8 cellular contexts compared by ENCODE assay signal in the genomic region with DNA sequence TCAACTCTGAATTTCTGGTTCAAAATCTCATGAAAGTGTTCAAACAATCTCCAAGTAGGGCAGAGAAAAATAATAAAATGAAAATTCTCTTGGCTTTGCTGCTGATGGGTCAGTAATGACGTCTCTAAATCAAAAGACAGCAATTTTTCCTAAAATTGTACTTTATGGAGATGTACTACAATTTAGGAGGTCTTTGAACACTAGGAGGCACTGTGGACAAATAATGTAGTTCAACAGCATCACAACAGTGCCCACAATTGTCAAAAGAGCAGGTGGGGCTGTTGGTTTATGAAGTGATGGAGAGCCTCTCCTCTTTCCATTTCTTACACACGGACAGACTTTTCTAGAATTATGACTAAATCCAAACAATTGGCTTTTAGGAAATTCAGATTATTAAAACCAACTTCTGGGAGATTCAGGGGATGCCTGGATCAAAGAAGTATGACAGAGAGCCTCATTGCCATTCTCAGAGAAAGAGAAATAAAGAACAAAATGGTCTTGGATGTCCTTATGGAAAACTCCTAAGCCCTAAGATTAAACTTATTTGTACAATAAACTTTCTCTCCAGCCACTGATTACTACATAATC. TPM values are rescaled to one million over a fixed set of nuclear protein-coding genes. Genes with fewer than 3 reads are reported as not detected.
DNase-seq lines count a peak whose midpoint lies in the region; ATAC-seq lines count a peak whose summit lies in the region.

No MANE protein-coding gene starts in this region.

- no peak overlapping the region for H3K4me3 ChIP-seq in aorta (ENCODE audit: low read length in 2 of 2)

- intact Hi-C loops in aorta (cut with DNase I) = loop anchor here (5.0 to 10.0 kb wide), 3 partner anchors 41 to 214 kb away; partner anchors contain the start of genes BECN1 (in 1 of the 2) and RAMP2 (in 1 of the 2)

- peak in 1 of 2 donors; percentile 28 for DNase-seq in stimulated activated naive CD8-positive, alpha-beta T cell treated with anti-CD3 and anti-CD28 coated beads, Interleukin-15, amount 100 ng/mL, for 72 hours
- no peak for DNase-seq in stimulated activated naive CD8-positive, alpha-beta T cell treated with anti-CD3 and anti-CD28 coated beads, Interleukin-15, Interleukin-2, amounts not matched to agents 100 U/mL and 50 U/mL, for 24 hours
- peak; percentile 73 for DNase-seq in NCI-H1092 (lab: John Stamatoyannopoulos, UW)
- DNase-seq in SHP77 treated with DMSO at 0.1 percent for 48 hours (lab: John Stamatoyannopoulos, UW) = peak; percentile 60
- DNase-seq in dermis microvascular lymphatic vessel endothelial cell (ENCODE audit: low read depth in 2 of 2) = peak; percentile 83 to 84
- DNase-seq in lung microvascular endothelial cell (ENCODE audit: low read depth in 2 of 2) = peak; percentile 83 to 90
- DNase-seq in aorta = no peak

- no peak overlapping the region for H3K4me3 Mint-ChIP-seq in stimulated activated naive CD8-positive, alpha-beta T cell treated with anti-CD3 and anti-CD28 coated beads, Interleukin-15, amount 100 ng/mL, for 72 hours

- H3K27me3 ChIP-seq in aorta (ENCODE audit: control insufficient read depth in 1 of 2, insufficient read depth in 2 of 2, low read length in 1 of 2) = no peaks in the 10 kb centered on the region

- peak; percentile 83 for ATAC-seq in stimulated activated naive CD8-positive, alpha-beta T cell treated with anti-CD3 and anti-CD28 coated beads, Interleukin-15, amount 100 ng/mL, for 72 hours
- ATAC-seq in stimulated activated naive CD8-positive, alpha-beta T cell treated with anti-CD3 and anti-CD28 coated beads, Interleukin-15, Interleukin-2, amounts not matched to agents 100 U/mL and 50 U/mL, for 24 hours = no peak
- ATAC-seq in aorta (ENCODE audit: low FRiP score) = peak; percentile 85
- no peak for ATAC-seq in HG02973 (IDR thresholded peaks at IDR 0.05; ENCODE audit: unreplicated experiment)

- WGBS in aorta, 2 donors = 3 to 4% methylated on average over 2 of the region's 2 CpGs

- no peaks in the 10 kb centered on the region for H3K27me3 Mint-ChIP-seq in stimulated activated naive CD8-positive, alpha-beta T cell treated with anti-CD3 and anti-CD28 coated beads, Interleukin-15, amount 100 ng/mL, for 72 hours

- H3K27ac ChIP-seq in aorta (ENCODE audit: low read depth in 1 of 2, low read length in 2 of 2) = no peak overlapping the region

- no peak overlapping the region for H3K27ac Mint-ChIP-seq in stimulated activated naive CD8-positive, alpha-beta T cell treated with anti-CD3 and anti-CD28 coated beads, Interleukin-15, amount 100 ng/mL, for 72 hours

- H3K36me3 ChIP-seq in aorta (ENCODE audit: control insufficient read depth in 1 of 2, insufficient read depth in 2 of 2, low read length in 1 of 2) = peaks cover 14 to 20% of the 10 kb centered on the region in 2 donors

- no peaks in the 10 kb centered on the region for H3K4me1 Mint-ChIP-seq in stimulated activated naive CD8-positive, alpha-beta T cell treated with anti-CD3 and anti-CD28 coated beads, Interleukin-15, amount 100 ng/mL, for 72 hours

- peaks cover 1% of the 10 kb centered on the region for H3K9me3 ChIP-seq in aorta (ENCODE audit: control insufficient read depth, low read length)

- no peaks in the 10 kb centered on the region for H3K4me1 ChIP-seq in aorta (ENCODE audit: control insufficient read depth in 1 of 2, insufficient read depth in 2 of 2, low read length in 2 of 2)

- no peaks in the 10 kb centered on the region for H3K9me3 Mint-ChIP-seq in stimulated activated naive CD8-positive, alpha-beta T cell treated with anti-CD3 and anti-CD28 coated beads, Interleukin-15, amount 100 ng/mL, for 72 hours

RNA-seq across cellular contexts. Expression of gene EZH1, which starts 23.8 kb away (rescaled TPM):
- total RNA-seq in dermis microvascular lymphatic vessel endothelial cell (9.8 and 11.3 TPM in 2 replicates), lung microvascular endothelial cell (6.3 and 13.5 TPM in 2 replicates), aorta (10 to 100 TPM; 62.5 to 72.4 TPM)
- polyA plus RNA-seq in aorta = 10 to 100 TPM; 22.4 to 41.7 TPM

RNA-seq across cellular contexts. Expression of gene CNTNAP1, which starts 38.8 kb away (rescaled TPM):
- total RNA-seq in dermis microvascular lymphatic vessel endothelial cell (11.5 and 13.6 TPM in 2 replicates), lung microvascular endothelial cell (6.7 and 15.3 TPM in 2 replicates), aorta (10 to 100 TPM in 1 of 2 donors, 1 to 10 TPM in 1; 7.6 to 25.8 TPM)
- 10 to 100 TPM in 1 of 2 donors, 1 to 10 TPM in 1; 1.0 to 11.5 TPM for polyA plus RNA-seq in aorta

RNA-seq across cellular contexts. Expression of gene CCR10, which starts 39.4 kb away (rescaled TPM):
- total RNA-seq in dermis microvascular lymphatic vessel endothelial cell = 3.4 and 3.7 TPM in 2 replicates
- 2.0 and 3.5 TPM in 2 replicates for total RNA-seq in lung microvascular endothelial cell
- 1 to 10 TPM; 2.5 to 3.4 TPM for total RNA-seq in aorta
- 1 to 10 TPM in 1 of 2 donors, under 1 TPM in 1; 0.50 to 3.7 TPM for polyA plus RNA-seq in aorta

RNA-seq across cellular contexts. Expression of gene RAMP2, which starts 39.9 kb away (rescaled TPM):
- total RNA-seq in dermis microvascular lymphatic vessel endothelial cell = 6.0 and 25.9 TPM in 2 replicates
- 12.9 and 36.3 TPM in 2 replicates for total RNA-seq in lung microvascular endothelial cell
- 10 to 100 TPM; 27.1 to 77.7 TPM for total RNA-seq in aorta
- polyA plus RNA-seq in aorta = 10 to 100 TPM in 1 of 2 donors, 1 to 10 TPM in 1; 8.1 to 14.5 TPM

RNA-seq across cellular contexts. Expression of gene PLEKHH3, which starts 44.3 kb away (rescaled TPM):
- 12.5 and 16.6 TPM in 2 replicates for total RNA-seq in dermis microvascular lymphatic vessel endothelial cell
- total RNA-seq in lung microvascular endothelial cell = 10.2 and 11.9 TPM in 2 replicates
- total RNA-seq in aorta = 10 to 100 TPM; 27.0 to 47.5 TPM
- polyA plus RNA-seq in aorta = 10 to 100 TPM; 10.0 to 59.3 TPM

Comparison
In these comparisons a context has a peak if more than half of its experiments do, and no peak if none do; other contexts are left out.
1. ATAC-seq: peak in stimulated activated naive CD8-positive, alpha-beta T cell treated with anti-CD3 and anti-CD28 coated beads, Interleukin-15, amount 100 ng/mL, for 72 hours (single experiment) and aorta (single experiment); none in stimulated activated naive CD8-positive, alpha-beta T cell treated with anti-CD3 and anti-CD28 coated beads, Interleukin-15, Interleukin-2, amounts not matched to agents 100 U/mL and 50 U/mL, for 24 hours (single experiment) and HG02973 (single experiment).
2. DNase-seq: peak in NCI-H1092 (single experiment), SHP77 treated with DMSO at 0.1 percent for 48 hours (single experiment), dermis microvascular lymphatic vessel endothelial cell (2 of 2) and lung microvascular endothelial cell (2 of 2); none in stimulated activated naive CD8-positive, alpha-beta T cell treated with anti-CD3 and anti-CD28 coated beads, Interleukin-15, Interleukin-2, amounts not matched to agents 100 U/mL and 50 U/mL, for 24 hours (single experiment) and aorta (0 of 2).